In the genomic region with DNA sequence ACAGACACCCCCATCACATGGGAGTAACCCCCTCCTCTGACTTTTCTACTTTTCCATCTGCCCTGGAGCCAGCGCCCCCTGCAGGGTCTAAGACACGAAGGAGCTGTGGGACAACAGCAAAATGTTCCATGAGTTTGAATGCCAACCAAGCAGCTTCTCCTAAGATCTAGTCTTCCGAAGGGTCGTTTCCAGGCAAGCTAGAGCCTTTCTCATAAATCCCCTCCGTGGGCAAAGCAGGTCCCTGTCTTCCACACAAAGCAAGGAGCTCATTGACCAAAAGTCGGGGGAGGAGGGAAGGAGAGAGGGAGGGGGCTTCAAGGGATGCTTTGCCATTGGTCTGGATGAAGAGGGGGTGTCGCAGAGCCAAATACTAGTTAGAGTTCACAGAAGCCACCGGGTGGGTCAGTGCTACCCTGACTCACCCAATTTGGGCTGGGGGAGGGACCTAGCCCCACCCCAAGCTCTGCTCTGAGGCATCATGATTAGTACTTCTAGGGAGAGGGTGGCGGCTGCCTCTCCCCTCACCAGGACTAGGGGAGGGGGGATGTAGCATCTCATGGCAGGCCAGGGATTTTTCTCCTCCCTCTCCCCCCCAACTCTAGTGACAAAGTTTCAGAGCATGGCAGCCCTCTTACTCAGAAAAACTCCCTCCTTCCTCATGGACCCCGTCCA, we compare ENCODE assay signal across 8 cellular contexts. TPM values are rescaled to one million over a fixed set of nuclear protein-coding genes. Genes with fewer than 3 reads are reported as not detected.
A peak's percentile ranks its signal among the peaks of the same experiment; 100 is the strongest.
DNase-seq lines count a peak whose midpoint lies in the region; ATAC-seq and TF ChIP-seq lines count a peak whose summit lies in the region.

No MANE protein-coding gene starts in this region.

- no peak overlapping the region for H3K27ac Mint-ChIP-seq in activated T-cell treated with anti-CD3 and anti-CD28 coated beads, Interleukin-2, amount 50 U/mL, for 24 hours
- no peak overlapping the region for H3K27ac Mint-ChIP-seq in stimulated activated memory B cell treated with anti-CD40 and anti-IgM and Interleukin-4, amounts not matched to agents 10 μg/mL and 1 μg/mL and 100 μg/mL, for 72 hours

- H3K36me3 Mint-ChIP-seq in activated T-cell treated with anti-CD3 and anti-CD28 coated beads, Interleukin-2, amount 50 U/mL, for 24 hours (ENCODE audit: low read depth): no peaks in the 10 kb centered on the region
- no peaks in the 10 kb centered on the region for H3K36me3 Mint-ChIP-seq in stimulated activated memory B cell treated with anti-CD40 and anti-IgM and Interleukin-4, amounts not matched to agents 10 μg/mL and 1 μg/mL and 100 μg/mL, for 72 hours

- H3K4me3 Mint-ChIP-seq in activated T-cell treated with anti-CD3 and anti-CD28 coated beads, Interleukin-2, amount 50 U/mL, for 24 hours: peak overlapping the region; percentile 64
- peak overlapping the region; percentile 45 for H3K4me3 Mint-ChIP-seq in stimulated activated memory B cell treated with anti-CD40 and anti-IgM and Interleukin-4, amounts not matched to agents 10 μg/mL and 1 μg/mL and 100 μg/mL, for 72 hours

- peaks cover 82% of the 10 kb centered on the region for H3K27me3 Mint-ChIP-seq in activated T-cell treated with anti-CD3 and anti-CD28 coated beads, Interleukin-2, amount 50 U/mL, for 24 hours
- H3K27me3 Mint-ChIP-seq in stimulated activated memory B cell treated with anti-CD40 and anti-IgM and Interleukin-4, amounts not matched to agents 10 μg/mL and 1 μg/mL and 100 μg/mL, for 72 hours: peaks cover 88% of the 10 kb centered on the region

- no peak for DNase-seq in activated T-cell treated with anti-CD3 and anti-CD28 coated beads, Interleukin-2, amount 50 U/mL, for 24 hours
- DNase-seq in activated T-cell treated with anti-CD3 and anti-CD28 coated beads for 4 hours (no peak), SK-N-DZ (ENCODE audit: low spot score) (peak; percentile 63), foreskin fibroblast (peak in 1 of 2 donors; percentile 23), pons (ENCODE audit: low spot score) (no peak)
- DNase-seq in activated CD4-positive, alpha-beta T cell treated with anti-CD3 and anti-CD28 coated beads for 1 hour: no peak

- TF ChIP-seq CTCF in foreskin fibroblast (IDR thresholded peaks at IDR 0.05; ENCODE audit: low read depth, low read length): peak; percentile 19

- H3K9me3 Mint-ChIP-seq in activated T-cell treated with anti-CD3 and anti-CD28 coated beads, Interleukin-2, amount 50 U/mL, for 24 hours: no peaks in the 10 kb centered on the region
- H3K9me3 Mint-ChIP-seq in stimulated activated memory B cell treated with anti-CD40 and anti-IgM and Interleukin-4, amounts not matched to agents 10 μg/mL and 1 μg/mL and 100 μg/mL, for 72 hours: no peaks in the 10 kb centered on the region

- peaks cover 17% of the 10 kb centered on the region for H3K4me1 Mint-ChIP-seq in activated T-cell treated with anti-CD3 and anti-CD28 coated beads, Interleukin-2, amount 50 U/mL, for 24 hours (ENCODE audit: low read depth)
- peaks cover 16% of the 10 kb centered on the region for H3K4me1 Mint-ChIP-seq in stimulated activated memory B cell treated with anti-CD40 and anti-IgM and Interleukin-4, amounts not matched to agents 10 μg/mL and 1 μg/mL and 100 μg/mL, for 72 hours

- no peak overlapping the region for H3K4me3 ChIP-seq in foreskin fibroblast (ENCODE audit: low read depth in 1 of 2, low read length in 2 of 2)

- ATAC-seq in stimulated activated memory B cell treated with anti-CD40 and anti-IgM and Interleukin-4, amounts not matched to agents 10 μg/mL and 1 μg/mL and 100 μg/mL, for 72 hours: no peak
- ATAC-seq in HG02759 (IDR thresholded peaks at IDR 0.05; ENCODE audit: unreplicated experiment): no peak

RNA-seq across cellular contexts. Expression of gene MSI1, which starts 1.6 kb away (rescaled TPM):
- 18.3 and 21.3 TPM in 2 replicates for polyA plus RNA-seq in SK-N-DZ (2014; cell fraction: cytosol; rRNA removed)
- 9.6 and 10.6 TPM in 2 replicates for polyA plus RNA-seq in SK-N-DZ (2014; cell fraction: nucleus; rRNA removed)

RNA-seq across cellular contexts. Expression of gene PLA2G1B, which starts 39.8 kb away (rescaled TPM):
- not detected in 2 replicates for polyA plus RNA-seq in SK-N-DZ (2014; cell fraction: cytosol; rRNA removed)
- not detected in 2 replicates for polyA plus RNA-seq in SK-N-DZ (2014; cell fraction: nucleus; rRNA removed)
